ENCODE assay signal across 2 cellular contexts in genomic region chr11:33018840-33019239, GRCh38.
TF ChIP-seq lines count a peak whose summit lies in the region.

No MANE protein-coding gene starts in this region.

TF ChIP-seq in H1, 55 proteins besides CTCF, POLR2A, EP300 and RAD21 (continued from another document):
- TF ChIP-seq ATF2 (IDR thresholded peaks at IDR 0.05; ENCODE audit: low read length) (no peak), TCF12 (IDR thresholded peaks at IDR 0.05; ENCODE audit: low read depth, low read length) (no peak), CTBP2 (IDR thresholded peaks at IDR 0.05; ENCODE audit: borderline replicate concordance, insufficient read depth, insufficient read length, low read length) (no peak), KDM1A (IDR thresholded peaks at IDR 0.05; ENCODE audit: borderline replicate concordance, low read length) (no peak), HDAC2 (IDR thresholded peaks at IDR 0.05; ENCODE audit: borderline replicate concordance in 1 of 2, low read depth in 2 of 2, low read length in 2 of 2) (no peak), TAF7 (optimal IDR thresholded peaks at IDR 0.05; ENCODE audit: borderline replicate concordance, low read depth, low read length) (no peak), POLR2AphosphoS5 (IDR thresholded peaks at IDR 0.05; ENCODE audit: low read depth, low read length) (no peak), SP1 (IDR thresholded peaks at IDR 0.05; ENCODE audit: low read depth, low read length) (no peak), TEAD4 (IDR thresholded peaks at IDR 0.05; ENCODE audit: low read depth, low read length) (no peak), SP4 (IDR thresholded peaks at IDR 0.05; ENCODE audit: low read length) (no peak), MAX (IDR thresholded peaks at IDR 0.05) (no peak), TBP (IDR thresholded peaks at IDR 0.05; ENCODE audit: low read depth, low read length) (no peak), RBBP5 (IDR thresholded peaks at IDR 0.05; ENCODE audit: borderline replicate concordance, low read depth, low read length) (no peak)

TF ChIP-seq in liver, 16 proteins besides CTCF, POLR2A, EP300 and RAD21 (continued from another document):
- TF ChIP-seq ZBTB33 (IDR thresholded peaks at IDR 0.05) (no peak), ATF3 (IDR thresholded peaks at IDR 0.05) (no peak), GABPA (IDR thresholded peaks at IDR 0.05 in 1 of 2, conservative IDR thresholded peaks at IDR 0.05 in 1 of 2) (no peak), FOXA2 (IDR thresholded peaks at IDR 0.05) (peak; percentile 13), HNF4G (IDR thresholded peaks at IDR 0.05) (no peak), RXRA (IDR thresholded peaks at IDR 0.05) (peak in 1 of 2 donors; percentile 40), TAF1 (conservative IDR thresholded peaks at IDR 0.05) (peak; percentile 40), HNF4A (conservative IDR thresholded peaks at IDR 0.05) (peak; percentile 66 to 80), SP1 (IDR thresholded peaks at IDR 0.05) (peak; percentile 34), JUND (IDR thresholded peaks at IDR 0.05) (no peak), FOXA1 (IDR thresholded peaks at IDR 0.05) (no peak), EGR1 (IDR thresholded peaks at IDR 0.05; ENCODE audit: low read depth in 2 of 2) (no peak), REST (IDR thresholded peaks at IDR 0.05) (peak; percentile 23)
